Comparison of ENCODE assay signal across 24 cellular contexts in genomic region chr22:46272762-46273431, GRCh38. TPM values are rescaled to one million over a fixed set of nuclear protein-coding genes. Genes with fewer than 3 reads are reported as not detected.
DNase-seq lines count a peak whose midpoint lies in the region; ATAC-seq, FAIRE-seq and TF ChIP-seq lines count a peak whose summit lies in the region.
"Had no signal": no experiment of that assay in that cellular context is flagged by ENCODE, and none has a peak within 500 bp of the region (broad histone marks: within the 10 kb centered on the region; RNA-seq: fewer than 3 reads in every experiment).

No MANE protein-coding gene starts in this region.

- TF ChIP-seq RAD21 in HepG2 (CRISPR knock-in tag; IDR thresholded peaks at IDR 0.05), result no peak
- TF ChIP-seq RAD21 in IMR-90 (IDR thresholded peaks at IDR 0.05; ENCODE audit: low read length), result no peak

- H3K27ac Mint-ChIP-seq in glutamatergic neuron (ENCODE audit: unreplicated experiment), result peak overlapping the region; percentile 60
- H3K27ac Mint-ChIP-seq: CD4-positive, alpha-beta T cell had no signal

- BruUV-seq in HepG2 (replicated peaks; lab: Mats Ljungman, UMichigan) (no TSS peak), IMR-90 (replicated peaks; lab: Mats Ljungman, UMichigan) (no TSS peak)

- TF ChIP-seq EP300 in HepG2 (IDR thresholded peaks at IDR 0.05; ENCODE audit: low read depth in 2 of 2, low read length in 2 of 2) (no peak), HepG2 (CRISPR knock-in tag; IDR thresholded peaks at IDR 0.05; ENCODE audit: borderline replicate concordance) (no peak)

- no peak overlapping the region for H2BK20ac ChIP-seq in IMR-90 (ENCODE audit: low read depth, low read length)

- WGBS in HepG2 (ENCODE audit: low lambda C conversion rate), result 96% methylated on average over 8 of the region's 12 CpGs
- WGBS in right lobe of liver (ENCODE audit: insufficient coverage, low coverage, low lambda C conversion rate, missing lambda C conversion rate), result 100% methylated on average over 5 of the region's 12 CpGs
- WGBS in IMR-90 (ENCODE audit: extremely low coverage in 2 of 2, insufficient read length in 1 of 2), 2 experiments, result 93% methylated on average over 9 of the region's 12 CpGs; no CpG with 5 or more reads in 1 of the 2 experiments

- H3K27me3 ChIP-seq in HepG2 (ENCODE audit: control insufficient read depth in 1 of 2, insufficient read depth in 2 of 2, low read length in 2 of 2), result peaks cover 0 to 3% of the 10 kb centered on the region in 2 experiments; a peak in 1 of 5 replicates
- no peaks in the 10 kb centered on the region for H3K27me3 ChIP-seq in right lobe of liver
- H3K27me3 ChIP-seq in IMR-90 (ENCODE audit: control insufficient read depth, insufficient read depth, low read length), result no peaks in the 10 kb centered on the region

- in situ Hi-C loops in HepG2 (cut with HindIII; ENCODE audit: extremely low pct_ligation_motif_present, low pct_unique_long_range_greater_than_20kb) (no loop called here), IMR-90 (cut with MboI; ENCODE audit: low sequenced_read_pairs) (no loop called here)

- H2BK5ac ChIP-seq in IMR-90 (ENCODE audit: low read depth, low read length, poor library complexity, severe bottlenecking), result no peak overlapping the region

- peaks cover 9% of the 10 kb centered on the region for H3K36me3 Mint-ChIP-seq in glutamatergic neuron (ENCODE audit: unreplicated experiment)

- H3K4ac ChIP-seq in IMR-90 (ENCODE audit: low read depth, low read length), result no peak overlapping the region

- FAIRE-seq in HepG2 (lab: Jason Lieb, UNC), result no peak
- FAIRE-seq: D721Med, GM12878, H1 had no signal

- H3K4me1 Mint-ChIP-seq in glutamatergic neuron (ENCODE audit: low read depth, unreplicated experiment), result peaks cover 9% of the 10 kb centered on the region

- DNase-seq in HepG2 (ENCODE audit: low spot score), result no peak
- DNase-seq in right lobe of liver, result no peak
- no peak for DNase-seq in IMR-90
- no peak for DNase-seq in glutamatergic neuron
- DNase-seq in posterior vena cava (ENCODE audit: low spot score), result peak; percentile 48
- DNase-seq in left colon, result no peak
- DNase-seq in stimulated activated naive CD8-positive, alpha-beta T cell treated with anti-CD3 and anti-CD28 coated beads, Interleukin-15, Interleukin-2, amounts not matched to agents 100 U/mL and 50 U/mL, for 24 hours, result no peak
- DNase-seq: CD4-positive, alpha-beta T cell; CD8-positive, alpha-beta memory T cell; DMS 273 treated with DMSO at 0.1 percent for 48 hours; DMS79; EL; GDM1; GM23248; H7; HCEC 1CT had no signal

- H4K20me1 ChIP-seq in HepG2 (ENCODE audit: insufficient read depth, low read length) (peaks cover 32% of the 10 kb centered on the region), IMR-90 (ENCODE audit: insufficient read depth, low read length) (0 out of 2 replicates have a peak, but pooled peaks cover 5% of the 10 kb centered on the region)

- CTCF ChIA-PET in HepG2 (lab: Yijun Ruan, JAX; ENCODE audit: low intra/inter-chr PET ratio, low total read pairs) (no interaction called here), IMR-90 (lab: Yijun Ruan, JAX) (no interaction called here)

- H3K14ac ChIP-seq in IMR-90 (replicated peaks; ENCODE audit: low read depth, low read length), result no peak overlapping the region

- no peak for TF ChIP-seq CTCF in HepG2 (CRISPR knock-in tag; IDR thresholded peaks at IDR 0.05)
- no peak for TF ChIP-seq CTCF in right lobe of liver (IDR thresholded peaks at IDR 0.05)
- no peak for TF ChIP-seq CTCF in IMR-90 (conservative IDR thresholded peaks at IDR 0.05; ENCODE audit: low read depth, low read length)
- no peak for TF ChIP-seq CTCF in glutamatergic neuron (IDR thresholded peaks at IDR 0.05; ENCODE audit: partially characterized antibody, unreplicated experiment)

- H3K27ac ChIP-seq in HepG2 (ENCODE audit: extremely low read length, insufficient read depth, low read length), result no peak overlapping the region
- no peak overlapping the region for H3K27ac ChIP-seq in right lobe of liver
- H3K27ac ChIP-seq in IMR-90 (ENCODE audit: insufficient read depth, low read length), result no peak overlapping the region
- H3K27ac ChIP-seq: GM23248 had no signal

- no peaks in the 10 kb centered on the region for H3K9me3 ChIP-seq in HepG2 (ENCODE audit: low read length)
- no peaks in the 10 kb centered on the region for H3K9me3 ChIP-seq in right lobe of liver
- H3K9me3 ChIP-seq in IMR-90 (ENCODE audit: control insufficient read depth, insufficient read depth, low read length), result no peaks in the 10 kb centered on the region

- H2AFZ ChIP-seq in HepG2 (ENCODE audit: low read length) (no peak overlapping the region), IMR-90 (replicated peaks; ENCODE audit: low read length, poor library complexity) (no peak overlapping the region)
- H2AFZ ChIP-seq: GM23248 had no signal

- no peak overlapping the region for H3K9ac ChIP-seq in HepG2 (ENCODE audit: insufficient read depth, low read depth, low read length)
- no peak overlapping the region for H3K9ac ChIP-seq in IMR-90 (ENCODE audit: low read depth, low read length)
- H3K9ac ChIP-seq: GM23248 had no signal

- dilution Hi-C loops in IMR-90 (cut with HindIII; ENCODE audit: low sequenced_read_pairs, unreplicated experiment), result no loop called here

- POLR2A ChIA-PET in HepG2 (lab: Yijun Ruan, JAX), result interaction anchor here (1.4 kb wide), 1 partner anchor 23 kb away, joined by 4 read pairs; the partner anchor contains the start of gene CDPF1
- POLR2A ChIA-PET in IMR-90 (lab: Charles Lee; ENCODE audit: unreplicated experiment), result no interaction called here

- no peak overlapping the region for H3K18ac ChIP-seq in IMR-90 (ENCODE audit: low read depth, low read length)

- no peak overlapping the region for H3K4me3 ChIP-seq in HepG2 (replicated peaks in 1 of 3; ENCODE audit: insufficient read depth in 1 of 3, low read depth in 2 of 3, low read length in 3 of 3)
- no peak overlapping the region for H3K4me3 ChIP-seq in right lobe of liver
- no peak overlapping the region for H3K4me3 ChIP-seq in IMR-90 (ENCODE audit: insufficient read depth, low read depth, low read length)
- H3K4me3 ChIP-seq: GM12878, GM23248 had no signal

- no peak overlapping the region for H3K4me3 Mint-ChIP-seq in glutamatergic neuron (ENCODE audit: unreplicated experiment)
- H3K4me3 Mint-ChIP-seq: CD14-positive monocyte; CD4-positive, alpha-beta T cell; CD8-positive, alpha-beta memory T cell had no signal

- H4K5ac ChIP-seq in IMR-90 (ENCODE audit: low read depth, low read length), result no peak overlapping the region

- no peak overlapping the region for H4K91ac ChIP-seq in IMR-90 (ENCODE audit: insufficient read depth, low read depth, low read length)

- TF ChIP-seq POLR2A in HepG2 (IDR thresholded peaks at IDR 0.05; ENCODE audit: insufficient read depth in 1 of 2, low read depth in 2 of 2, low read length in 2 of 2) (peak in 1 of 2 experiments; percentile 27; a peak in 1 of 4 replicates), right lobe of liver (IDR thresholded peaks at IDR 0.05) (no peak), IMR-90 (IDR thresholded peaks at IDR 0.05; ENCODE audit: low read depth, low read length) (no peak)

- no peak overlapping the region for H3K4me2 ChIP-seq in HepG2 (ENCODE audit: low read depth, low read length)
- H3K4me2 ChIP-seq in IMR-90 (ENCODE audit: low read depth, low read length), result no peak overlapping the region

- H3K56ac ChIP-seq in IMR-90 (ENCODE audit: extremely low read depth, insufficient read depth, low read length), result no peak overlapping the region

- no peak overlapping the region for H2AK5ac ChIP-seq in IMR-90 (ENCODE audit: low read depth, low read length)

- H2BK120ac ChIP-seq in IMR-90 (ENCODE audit: low read depth, low read length), result no peak overlapping the region

- intact Hi-C loops in HepG2 (cut with micrococcal nuclease; ENCODE audit: unreplicated experiment), result no loop called here
- intact Hi-C loops in right lobe of liver (cut with DNase I), result no loop called here
- intact Hi-C loops in IMR-90 (cut with micrococcal nuclease), result no loop called here
- intact Hi-C loops in posterior vena cava (cut with DNase I), result no loop called here
- intact Hi-C loops in left colon (cut with DNase I, micrococcal nuclease), result no loop called here

- H3K79me1 ChIP-seq in IMR-90 (ENCODE audit: low read depth in 1 of 2, low read length in 2 of 2), result peaks cover 15 to 21% of the 10 kb centered on the region in 2 experiments

- H3K27me3 Mint-ChIP-seq in glutamatergic neuron (ENCODE audit: unreplicated experiment), result peaks cover 5% of the 10 kb centered on the region
- H3K27me3 Mint-ChIP-seq: CD4-positive, alpha-beta T cell had no signal

- H2AK9ac ChIP-seq in IMR-90 (replicated peaks; ENCODE audit: low read depth, low read length, poor library complexity), result peak overlapping the region; percentile 76

- peaks cover 27% of the 10 kb centered on the region for H3K79me2 ChIP-seq in HepG2 (ENCODE audit: insufficient read depth, low read length)

- no peak overlapping the region for H3K23ac ChIP-seq in IMR-90 (ENCODE audit: low read depth, low read length)

- H3K9me3 Mint-ChIP-seq in glutamatergic neuron (ENCODE audit: unreplicated experiment), result peaks cover 2% of the 10 kb centered on the region
- H3K9me3 Mint-ChIP-seq: CD4-positive, alpha-beta T cell; CD8-positive, alpha-beta memory T cell had no signal

- H3K4me1 ChIP-seq in HepG2 (ENCODE audit: insufficient read depth, low read length), result peaks cover 19% of the 10 kb centered on the region
- H3K4me1 ChIP-seq in right lobe of liver, result peaks cover 0 to 28% (median 5%) of the 10 kb centered on the region in 4 donors
- H3K4me1 ChIP-seq in IMR-90 (ENCODE audit: control insufficient read depth, insufficient read depth, low read length), result peaks cover 10% of the 10 kb centered on the region

- no peak overlapping the region for H2BK15ac ChIP-seq in IMR-90 (ENCODE audit: low read depth, low read length)

- H4K8ac ChIP-seq in IMR-90 (ENCODE audit: low read depth in 2 of 2, low read length in 2 of 2), result no peak overlapping the region

- ATAC-seq in HepG2, result no peak
- ATAC-seq in right lobe of liver, result no peak
- no peak for ATAC-seq in IMR-90 (ENCODE audit: low read depth)
- no peak for ATAC-seq in left colon
- no peak for ATAC-seq in stimulated activated naive CD8-positive, alpha-beta T cell treated with anti-CD3 and anti-CD28 coated beads, Interleukin-15, Interleukin-2, amounts not matched to agents 100 U/mL and 50 U/mL, for 24 hours
- no peak for ATAC-seq in GM18873 (IDR thresholded peaks at IDR 0.05; ENCODE audit: low FRiP score, unreplicated experiment)
- ATAC-seq: GM12878 had no signal

- H3K36me3 ChIP-seq in HepG2 (replicated peaks in 1 of 2; ENCODE audit: control insufficient read depth in 1 of 2, insufficient read depth in 2 of 2, low read length in 2 of 2) (peaks cover 29 to 77% of the 10 kb centered on the region in 2 experiments), right lobe of liver (peaks cover 0 to 77% (median 43%) of the 10 kb centered on the region in 4 donors), IMR-90 (ENCODE audit: control insufficient read depth, insufficient read depth, low read length) (peaks cover 50% of the 10 kb centered on the region)

- peaks cover 11% of the 10 kb centered on the region for H3K9me1 ChIP-seq in IMR-90 (ENCODE audit: insufficient read depth, low read length)

RNA-seq across cellular contexts. Expression of gene TTC38, which starts 5.1 kb away (rescaled TPM):
- 105 and 106 TPM in 2 replicates for total RNA-seq in HepG2 (2016; rRNA removed; fragmentation: Illumina TruSeq; extraction: Trizol)
- 14.0 and 16.3 TPM in 2 replicates for total RNA-seq in HepG2 (2016; cell fraction: cytosol; rRNA removed; fragmentation: Illumina TruSeq; extraction: Trizol; ENCODE audit: low read depth)
- 103 and 105 TPM in 2 replicates for total RNA-seq in HepG2 (2016; cell fraction: insoluble cytoplasmic fraction; rRNA removed; fragmentation: Illumina TruSeq; extraction: Trizol)
- 37.6 and 39.1 TPM in 2 replicates for total RNA-seq in HepG2 (2016; cell fraction: membrane; rRNA removed; fragmentation: Illumina TruSeq; extraction: Trizol)
- total RNA-seq in HepG2 (2016; cell fraction: nucleus; rRNA removed; fragmentation: Illumina TruSeq; extraction: Trizol), result 81.8 and 89.6 TPM in 2 replicates
- 101 and 112 TPM in 2 replicates for polyA plus RNA-seq in HepG2 (2011; rRNA removed)
- 120 and 124 TPM in 2 replicates for polyA plus RNA-seq in HepG2 (2011; cell fraction: cytosol; rRNA removed)
- 228 and 272 TPM in 2 replicates for polyA plus RNA-seq in HepG2 (2011; cell fraction: nucleus; rRNA removed)
- polyA plus RNA-seq in HepG2 (2012), result 67.9 and 76.1 TPM in 2 replicates
- 14.5 and 15.5 TPM in 2 replicates for polyA plus RNA-seq in HepG2 (2016; cell fraction: cytosol; fragmentation: Illumina TruSeq; extraction: Trizol; ENCODE audit: low read depth)
- 88.5 and 106 TPM in 2 replicates for polyA plus RNA-seq in HepG2 (2016; cell fraction: insoluble cytoplasmic fraction; fragmentation: Illumina TruSeq; extraction: Trizol; ENCODE audit: low read depth)
- polyA plus RNA-seq in HepG2 (2016; cell fraction: membrane; fragmentation: Illumina TruSeq; extraction: Trizol; ENCODE audit: low read depth), result 24.0 and 28.8 TPM in 2 replicates
- polyA plus RNA-seq in HepG2 (2016; cell fraction: nucleus; fragmentation: Illumina TruSeq; extraction: Trizol; ENCODE audit: insufficient read depth, low read depth), result 141 and 185 TPM in 2 replicates
- polyA minus RNA-seq in HepG2 (2011; rRNA and poly(A)+ RNA removed; ENCODE audit: low replicate concordance), result 60.8 and 197 TPM in 2 replicates
- 88.7 and 103 TPM in 2 replicates for polyA minus RNA-seq in HepG2 (2011; cell fraction: cytosol; rRNA and poly(A)+ RNA removed)
- 101 and 103 TPM in 2 replicates for polyA minus RNA-seq in HepG2 (2011; cell fraction: nucleus; rRNA and poly(A)+ RNA removed)
- total RNA-seq in right lobe of liver, result 100 to 1,000 TPM in 5 of 6 experiments, 10 to 100 TPM in 1; 91.1 to 278 (median 195) TPM
- total RNA-seq in IMR-90 (2012; rRNA removed), result 52.3 and 74.2 TPM in 2 replicates
- polyA plus RNA-seq in IMR-90 (2012; rRNA removed), result 43.0 and 43.6 TPM in 2 replicates
- polyA plus RNA-seq in IMR-90 (2012; cell fraction: cytosol; rRNA removed), result 32.5 and 46.3 TPM in 2 replicates
- polyA plus RNA-seq in IMR-90 (2012; cell fraction: nucleus; rRNA removed; ENCODE audit: low replicate concordance), result 61.7 and 68.8 TPM in 2 replicates
- total RNA-seq in glutamatergic neuron (ENCODE audit: unreplicated experiment), result 12.5 TPM
- 10 to 100 TPM; 15.4 to 23.8 TPM for total RNA-seq in posterior vena cava
- total RNA-seq in left colon, result 100 to 1,000 TPM; 118 to 132 TPM

RNA-seq across cellular contexts. Expression of gene PKDREJ, which starts 9.8 kb away (rescaled TPM):
- not detected in 2 replicates for total RNA-seq in HepG2 (2016; rRNA removed; fragmentation: Illumina TruSeq; extraction: Trizol)
- total RNA-seq in HepG2 (2016; cell fraction: cytosol; rRNA removed; fragmentation: Illumina TruSeq; extraction: Trizol; ENCODE audit: low read depth), result not detected in 2 replicates
- not detected in 2 replicates for total RNA-seq in HepG2 (2016; cell fraction: insoluble cytoplasmic fraction; rRNA removed; fragmentation: Illumina TruSeq; extraction: Trizol)
- not detected in 2 replicates for total RNA-seq in HepG2 (2016; cell fraction: membrane; rRNA removed; fragmentation: Illumina TruSeq; extraction: Trizol)
- not detected in 2 replicates for total RNA-seq in HepG2 (2016; cell fraction: nucleus; rRNA removed; fragmentation: Illumina TruSeq; extraction: Trizol)
- polyA plus RNA-seq in HepG2 (2011; rRNA removed), result 0.01 TPM in 1 of 2 replicates, not detected in the other
- 0.01 TPM in 1 of 2 replicates, not detected in the other for polyA plus RNA-seq in HepG2 (2011; cell fraction: cytosol; rRNA removed)
- polyA plus RNA-seq in HepG2 (2011; cell fraction: nucleus; rRNA removed), result 0.02 TPM in 1 of 2 replicates, not detected in the other
- 0.27 and 0.29 TPM in 2 replicates for polyA plus RNA-seq in HepG2 (2012)
- not detected in 2 replicates for polyA plus RNA-seq in HepG2 (2016; cell fraction: cytosol; fragmentation: Illumina TruSeq; extraction: Trizol; ENCODE audit: low read depth)
- polyA plus RNA-seq in HepG2 (2016; cell fraction: insoluble cytoplasmic fraction; fragmentation: Illumina TruSeq; extraction: Trizol; ENCODE audit: low read depth), result not detected in 2 replicates
- polyA plus RNA-seq in HepG2 (2016; cell fraction: membrane; fragmentation: Illumina TruSeq; extraction: Trizol; ENCODE audit: low read depth), result not detected in 2 replicates
- polyA plus RNA-seq in HepG2 (2016; cell fraction: nucleus; fragmentation: Illumina TruSeq; extraction: Trizol; ENCODE audit: insufficient read depth, low read depth), result not detected in 2 replicates
- polyA minus RNA-seq in HepG2 (2011; rRNA and poly(A)+ RNA removed; ENCODE audit: low replicate concordance), result not detected in 2 replicates
- polyA minus RNA-seq in HepG2 (2011; cell fraction: cytosol; rRNA and poly(A)+ RNA removed), result not detected in 2 replicates
- not detected in 2 replicates for polyA minus RNA-seq in HepG2 (2011; cell fraction: nucleus; rRNA and poly(A)+ RNA removed)
- total RNA-seq in right lobe of liver, result under 1 TPM in 2 of 6 experiments, not detected in 4; 0.05 to 0.07 TPM
- not detected in 2 replicates for total RNA-seq in IMR-90 (2012; rRNA removed)
- polyA plus RNA-seq in IMR-90 (2012; rRNA removed), result 0.02 TPM in 1 of 2 replicates, not detected in the other
- polyA plus RNA-seq in IMR-90 (2012; cell fraction: cytosol; rRNA removed), result not detected in 2 replicates
- polyA plus RNA-seq in IMR-90 (2012; cell fraction: nucleus; rRNA removed; ENCODE audit: low replicate concordance), result 0.02 TPM in 1 of 2 replicates, not detected in the other
- not detected for total RNA-seq in glutamatergic neuron (ENCODE audit: unreplicated experiment)
- under 1 TPM; 0.05 to 0.09 TPM for total RNA-seq in posterior vena cava
- total RNA-seq in left colon, result under 1 TPM; 0.42 to 0.55 TPM
- total RNA-seq: A172; A673; CD4-positive, alpha-beta T cell; CD8-positive, alpha-beta memory T cell; GM12878; GM23248 had no signal
- polyA plus RNA-seq: BJ, CD14-positive monocyte had no signal

RNA-seq across cellular contexts. Expression of gene CDPF1, which starts 22.8 kb away (rescaled TPM):
- total RNA-seq in HepG2 (2016; rRNA removed; fragmentation: Illumina TruSeq; extraction: Trizol) (5.2 and 6.0 TPM in 2 replicates), right lobe of liver (1 to 10 TPM; 1.8 to 7.1 (median 3.3) TPM), IMR-90 (2012; rRNA removed) (8.9 and 11.5 TPM in 2 replicates), glutamatergic neuron (ENCODE audit: unreplicated experiment) (6.9 TPM), posterior vena cava (1 to 10 TPM; 3.9 to 4.4 TPM), left colon (1 to 10 TPM; 5.5 to 8.1 TPM)
- total RNA-seq in HepG2 (2016; cell fraction: cytosol; rRNA removed; fragmentation: Illumina TruSeq; extraction: Trizol; ENCODE audit: low read depth), result 3.1 and 4.1 TPM in 2 replicates
- 4.7 and 6.0 TPM in 2 replicates for total RNA-seq in HepG2 (2016; cell fraction: insoluble cytoplasmic fraction; rRNA removed; fragmentation: Illumina TruSeq; extraction: Trizol)
- 5.4 and 6.4 TPM in 2 replicates for total RNA-seq in HepG2 (2016; cell fraction: membrane; rRNA removed; fragmentation: Illumina TruSeq; extraction: Trizol)
- 2.8 and 3.8 TPM in 2 replicates for total RNA-seq in HepG2 (2016; cell fraction: nucleus; rRNA removed; fragmentation: Illumina TruSeq; extraction: Trizol)
- polyA plus RNA-seq in HepG2 (2011; rRNA removed) (7.4 and 8.1 TPM in 2 replicates), IMR-90 (2012; rRNA removed) (14.5 and 18.6 TPM in 2 replicates)
- polyA plus RNA-seq in HepG2 (2011; cell fraction: cytosol; rRNA removed), result 7.0 and 8.0 TPM in 2 replicates
- polyA plus RNA-seq in HepG2 (2011; cell fraction: nucleus; rRNA removed), result 15.6 and 19.1 TPM in 2 replicates
- polyA plus RNA-seq in HepG2 (2012), result 3.3 and 4.7 TPM in 2 replicates
- polyA plus RNA-seq in HepG2 (2016; cell fraction: cytosol; fragmentation: Illumina TruSeq; extraction: Trizol; ENCODE audit: low read depth), result 2.9 and 3.7 TPM in 2 replicates
- polyA plus RNA-seq in HepG2 (2016; cell fraction: insoluble cytoplasmic fraction; fragmentation: Illumina TruSeq; extraction: Trizol; ENCODE audit: low read depth), result 4.6 and 5.8 TPM in 2 replicates
- polyA plus RNA-seq in HepG2 (2016; cell fraction: membrane; fragmentation: Illumina TruSeq; extraction: Trizol; ENCODE audit: low read depth), result 5.2 and 5.7 TPM in 2 replicates
- polyA plus RNA-seq in HepG2 (2016; cell fraction: nucleus; fragmentation: Illumina TruSeq; extraction: Trizol; ENCODE audit: insufficient read depth, low read depth), result 4.2 and 5.9 TPM in 2 replicates
- polyA minus RNA-seq in HepG2 (2011; rRNA and poly(A)+ RNA removed; ENCODE audit: low replicate concordance), result 3.5 and 3.6 TPM in 2 replicates
- polyA minus RNA-seq in HepG2 (2011; cell fraction: cytosol; rRNA and poly(A)+ RNA removed), result 1.3 and 2.3 TPM in 2 replicates
- polyA minus RNA-seq in HepG2 (2011; cell fraction: nucleus; rRNA and poly(A)+ RNA removed), result 1.9 and 2.2 TPM in 2 replicates
- 14.2 and 21.5 TPM in 2 replicates for polyA plus RNA-seq in IMR-90 (2012; cell fraction: cytosol; rRNA removed)
- polyA plus RNA-seq in IMR-90 (2012; cell fraction: nucleus; rRNA removed; ENCODE audit: low replicate concordance), result 31.7 and 48.8 TPM in 2 replicates

RNA-seq across cellular contexts. Expression of gene GTSE1, which starts 23.8 kb away (rescaled TPM):
- total RNA-seq in HepG2 (2016; rRNA removed; fragmentation: Illumina TruSeq; extraction: Trizol), result 13.5 and 15.3 TPM in 2 replicates
- 9.5 and 10.9 TPM in 2 replicates for total RNA-seq in HepG2 (2016; cell fraction: cytosol; rRNA removed; fragmentation: Illumina TruSeq; extraction: Trizol; ENCODE audit: low read depth)
- total RNA-seq in HepG2 (2016; cell fraction: insoluble cytoplasmic fraction; rRNA removed; fragmentation: Illumina TruSeq; extraction: Trizol), result 12.5 and 14.4 TPM in 2 replicates
- total RNA-seq in HepG2 (2016; cell fraction: membrane; rRNA removed; fragmentation: Illumina TruSeq; extraction: Trizol), result 16.2 and 16.3 TPM in 2 replicates
- 13.0 and 13.4 TPM in 2 replicates for total RNA-seq in HepG2 (2016; cell fraction: nucleus; rRNA removed; fragmentation: Illumina TruSeq; extraction: Trizol)
- polyA plus RNA-seq in HepG2 (2011; rRNA removed), result 7.0 and 10.7 TPM in 2 replicates
- polyA plus RNA-seq in HepG2 (2011; cell fraction: cytosol; rRNA removed), result 4.1 and 6.8 TPM in 2 replicates
- polyA plus RNA-seq in HepG2 (2011; cell fraction: nucleus; rRNA removed), result 14.2 and 21.4 TPM in 2 replicates
- polyA plus RNA-seq in HepG2 (2012), result 4.6 and 8.5 TPM in 2 replicates
- 6.3 and 6.9 TPM in 2 replicates for polyA plus RNA-seq in HepG2 (2016; cell fraction: cytosol; fragmentation: Illumina TruSeq; extraction: Trizol; ENCODE audit: low read depth)
- 17.8 and 23.8 TPM in 2 replicates for polyA plus RNA-seq in HepG2 (2016; cell fraction: insoluble cytoplasmic fraction; fragmentation: Illumina TruSeq; extraction: Trizol; ENCODE audit: low read depth)
- polyA plus RNA-seq in HepG2 (2016; cell fraction: membrane; fragmentation: Illumina TruSeq; extraction: Trizol; ENCODE audit: low read depth), result 16.6 and 17.2 TPM in 2 replicates
- 56.0 and 61.7 TPM in 2 replicates for polyA plus RNA-seq in HepG2 (2016; cell fraction: nucleus; fragmentation: Illumina TruSeq; extraction: Trizol; ENCODE audit: insufficient read depth, low read depth)
- polyA minus RNA-seq in HepG2 (2011; rRNA and poly(A)+ RNA removed; ENCODE audit: low replicate concordance), result 12.6 and 23.6 TPM in 2 replicates
- polyA minus RNA-seq in HepG2 (2011; cell fraction: cytosol; rRNA and poly(A)+ RNA removed), result 6.7 and 8.3 TPM in 2 replicates
- polyA minus RNA-seq in HepG2 (2011; cell fraction: nucleus; rRNA and poly(A)+ RNA removed), result 9.7 and 11.5 TPM in 2 replicates
- total RNA-seq in right lobe of liver, result under 1 TPM; 0.15 to 0.84 (median 0.52) TPM
- 5.8 and 5.9 TPM in 2 replicates for total RNA-seq in IMR-90 (2012; rRNA removed)
- 15.6 and 17.1 TPM in 2 replicates for polyA plus RNA-seq in IMR-90 (2012; rRNA removed)
- polyA plus RNA-seq in IMR-90 (2012; cell fraction: cytosol; rRNA removed), result 7.3 and 8.7 TPM in 2 replicates
- 25.4 and 35.2 TPM in 2 replicates for polyA plus RNA-seq in IMR-90 (2012; cell fraction: nucleus; rRNA removed; ENCODE audit: low replicate concordance)
- 7.5 TPM for total RNA-seq in glutamatergic neuron (ENCODE audit: unreplicated experiment)
- under 1 TPM; 0.19 to 0.48 TPM for total RNA-seq in posterior vena cava
- total RNA-seq in left colon, result 1 to 10 TPM; 2.2 to 7.9 TPM
- polyA plus RNA-seq: CD14-positive monocyte had no signal
